Comparison of ENCODE assay signal across 1 cellular context in genomic region chr5:68894673-68895072, GRCh38.
TF ChIP-seq lines count a peak whose summit lies in the region.

No MANE protein-coding gene starts in this region.

TF ChIP-seq in SK-N-SH, 30 proteins besides CTCF, POLR2A, EP300 and RAD21 (continued from another document):
- TF ChIP-seq, protein P1, sequence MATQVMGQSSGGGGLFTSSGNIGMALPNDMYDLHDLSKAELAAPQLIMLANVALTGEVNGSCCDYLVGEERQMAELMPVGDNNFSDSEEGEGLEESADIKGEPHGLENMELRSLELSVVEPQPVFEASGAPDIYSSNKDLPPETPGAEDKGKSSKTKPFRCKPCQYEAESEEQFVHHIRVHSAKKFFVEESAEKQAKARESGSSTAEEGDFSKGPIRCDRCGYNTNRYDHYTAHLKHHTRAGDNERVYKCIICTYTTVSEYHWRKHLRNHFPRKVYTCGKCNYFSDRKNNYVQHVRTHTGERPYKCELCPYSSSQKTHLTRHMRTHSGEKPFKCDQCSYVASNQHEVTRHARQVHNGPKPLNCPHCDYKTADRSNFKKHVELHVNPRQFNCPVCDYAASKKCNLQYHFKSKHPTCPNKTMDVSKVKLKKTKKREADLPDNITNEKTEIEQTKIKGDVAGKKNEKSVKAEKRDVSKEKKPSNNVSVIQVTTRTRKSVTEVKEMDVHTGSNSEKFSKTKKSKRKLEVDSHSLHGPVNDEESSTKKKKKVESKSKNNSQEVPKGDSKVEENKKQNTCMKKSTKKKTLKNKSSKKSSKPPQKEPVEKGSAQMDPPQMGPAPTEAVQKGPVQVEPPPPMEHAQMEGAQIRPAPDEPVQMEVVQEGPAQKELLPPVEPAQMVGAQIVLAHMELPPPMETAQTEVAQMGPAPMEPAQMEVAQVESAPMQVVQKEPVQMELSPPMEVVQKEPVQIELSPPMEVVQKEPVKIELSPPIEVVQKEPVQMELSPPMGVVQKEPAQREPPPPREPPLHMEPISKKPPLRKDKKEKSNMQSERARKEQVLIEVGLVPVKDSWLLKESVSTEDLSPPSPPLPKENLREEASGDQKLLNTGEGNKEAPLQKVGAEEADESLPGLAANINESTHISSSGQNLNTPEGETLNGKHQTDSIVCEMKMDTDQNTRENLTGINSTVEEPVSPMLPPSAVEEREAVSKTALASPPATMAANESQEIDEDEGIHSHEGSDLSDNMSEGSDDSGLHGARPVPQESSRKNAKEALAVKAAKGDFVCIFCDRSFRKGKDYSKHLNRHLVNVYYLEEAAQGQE (IDR thresholded peaks at IDR 0.05; ENCODE audit: low read depth, low read length) = no peak
- no peak for TF ChIP-seq NFIC (IDR thresholded peaks at IDR 0.05; ENCODE audit: borderline replicate concordance)
- TF ChIP-seq RXRA (IDR thresholded peaks at IDR 0.05; ENCODE audit: borderline replicate concordance, low read depth) = no peak
